In the genomic region with DNA sequence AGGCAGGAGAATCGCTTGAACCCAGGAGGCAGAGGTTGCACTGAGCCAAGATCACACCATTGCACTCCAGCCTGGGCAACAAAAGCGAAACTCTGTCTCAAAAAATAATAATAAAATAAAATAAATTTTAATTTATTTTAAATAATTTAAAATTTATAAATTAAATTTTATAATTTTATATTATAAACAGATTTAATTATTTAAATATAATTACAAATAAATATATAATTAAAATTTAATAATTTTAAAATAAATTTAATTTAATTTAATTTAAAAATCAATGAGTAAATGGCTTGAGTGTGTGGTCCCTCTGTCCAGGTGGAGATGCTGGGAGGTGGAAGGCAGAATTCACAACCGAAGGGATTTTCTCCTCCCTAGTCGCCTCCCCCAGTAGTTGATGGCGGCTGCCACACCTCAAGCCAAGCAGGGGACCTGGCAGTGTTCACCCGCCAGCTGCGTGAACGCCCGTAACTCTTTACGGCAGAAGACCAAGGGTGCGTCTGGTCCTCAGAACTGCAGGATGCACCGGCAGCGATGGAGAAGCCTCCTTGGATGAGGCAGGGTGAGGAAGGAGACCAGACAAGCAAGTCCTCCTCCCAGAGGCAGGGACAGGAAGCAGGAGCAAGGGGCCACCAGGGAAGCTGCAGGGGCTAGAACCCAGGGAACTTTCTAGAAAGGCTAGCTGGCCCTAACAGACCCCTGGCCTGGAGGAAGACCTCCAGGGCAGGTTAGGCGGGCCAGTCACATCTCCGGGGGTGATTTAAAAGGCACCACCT, we compare ENCODE assay signal across 1 cellular context.
TF ChIP-seq lines count a peak whose summit lies in the region.

No MANE protein-coding gene starts in this region.

TF ChIP-seq in HepG2, 621 proteins besides CTCF, POLR2A, EP300 and RAD21 (continues in another document):
- TF ChIP-seq KLF12 (CRISPR knock-in tag; IDR thresholded peaks at IDR 0.05; ENCODE audit: borderline replicate concordance): no peak
- no peak for TF ChIP-seq ZBTB20 (CRISPR knock-in tag; IDR thresholded peaks at IDR 0.05; ENCODE audit: borderline replicate concordance, low read depth)
- TF ChIP-seq ZNF496 (CRISPR knock-in tag; IDR thresholded peaks at IDR 0.05; ENCODE audit: insufficient replicate concordance): no peak
- no peak for TF ChIP-seq HOXA3 (CRISPR knock-in tag; IDR thresholded peaks at IDR 0.05)
- TF ChIP-seq, protein P1, sequence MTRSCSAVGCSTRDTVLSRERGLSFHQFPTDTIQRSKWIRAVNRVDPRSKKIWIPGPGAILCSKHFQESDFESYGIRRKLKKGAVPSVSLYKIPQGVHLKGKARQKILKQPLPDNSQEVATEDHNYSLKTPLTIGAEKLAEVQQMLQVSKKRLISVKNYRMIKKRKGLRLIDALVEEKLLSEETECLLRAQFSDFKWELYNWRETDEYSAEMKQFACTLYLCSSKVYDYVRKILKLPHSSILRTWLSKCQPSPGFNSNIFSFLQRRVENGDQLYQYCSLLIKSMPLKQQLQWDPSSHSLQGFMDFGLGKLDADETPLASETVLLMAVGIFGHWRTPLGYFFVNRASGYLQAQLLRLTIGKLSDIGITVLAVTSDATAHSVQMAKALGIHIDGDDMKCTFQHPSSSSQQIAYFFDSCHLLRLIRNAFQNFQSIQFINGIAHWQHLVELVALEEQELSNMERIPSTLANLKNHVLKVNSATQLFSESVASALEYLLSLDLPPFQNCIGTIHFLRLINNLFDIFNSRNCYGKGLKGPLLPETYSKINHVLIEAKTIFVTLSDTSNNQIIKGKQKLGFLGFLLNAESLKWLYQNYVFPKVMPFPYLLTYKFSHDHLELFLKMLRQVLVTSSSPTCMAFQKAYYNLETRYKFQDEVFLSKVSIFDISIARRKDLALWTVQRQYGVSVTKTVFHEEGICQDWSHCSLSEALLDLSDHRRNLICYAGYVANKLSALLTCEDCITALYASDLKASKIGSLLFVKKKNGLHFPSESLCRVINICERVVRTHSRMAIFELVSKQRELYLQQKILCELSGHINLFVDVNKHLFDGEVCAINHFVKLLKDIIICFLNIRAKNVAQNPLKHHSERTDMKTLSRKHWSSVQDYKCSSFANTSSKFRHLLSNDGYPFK (CRISPR knock-in tag; IDR thresholded peaks at IDR 0.05; ENCODE audit: borderline replicate concordance): no peak
- TF ChIP-seq ZNF772 (CRISPR knock-in tag; IDR thresholded peaks at IDR 0.05): no peak
- no peak for TF ChIP-seq KDM1A (CRISPR knock-in tag; IDR thresholded peaks at IDR 0.05)
- TF ChIP-seq ZSCAN20 (CRISPR knock-in tag; IDR thresholded peaks at IDR 0.05; ENCODE audit: borderline replicate concordance): no peak
- TF ChIP-seq ARID2 (CRISPR knock-in tag; IDR thresholded peaks at IDR 0.05; ENCODE audit: borderline replicate concordance): no peak
- TF ChIP-seq, protein P2, sequence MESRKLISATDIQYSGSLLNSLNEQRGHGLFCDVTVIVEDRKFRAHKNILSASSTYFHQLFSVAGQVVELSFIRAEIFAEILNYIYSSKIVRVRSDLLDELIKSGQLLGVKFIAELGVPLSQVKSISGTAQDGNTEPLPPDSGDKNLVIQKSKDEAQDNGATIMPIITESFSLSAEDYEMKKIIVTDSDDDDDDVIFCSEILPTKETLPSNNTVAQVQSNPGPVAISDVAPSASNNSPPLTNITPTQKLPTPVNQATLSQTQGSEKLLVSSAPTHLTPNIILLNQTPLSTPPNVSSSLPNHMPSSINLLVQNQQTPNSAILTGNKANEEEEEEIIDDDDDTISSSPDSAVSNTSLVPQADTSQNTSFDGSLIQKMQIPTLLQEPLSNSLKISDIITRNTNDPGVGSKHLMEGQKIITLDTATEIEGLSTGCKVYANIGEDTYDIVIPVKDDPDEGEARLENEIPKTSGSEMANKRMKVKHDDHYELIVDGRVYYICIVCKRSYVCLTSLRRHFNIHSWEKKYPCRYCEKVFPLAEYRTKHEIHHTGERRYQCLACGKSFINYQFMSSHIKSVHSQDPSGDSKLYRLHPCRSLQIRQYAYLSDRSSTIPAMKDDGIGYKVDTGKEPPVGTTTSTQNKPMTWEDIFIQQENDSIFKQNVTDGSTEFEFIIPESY (CRISPR knock-in tag; IDR thresholded peaks at IDR 0.05): peak; percentile 60; the same call in 1 of the 2 replicates
- TF ChIP-seq, protein P3, sequence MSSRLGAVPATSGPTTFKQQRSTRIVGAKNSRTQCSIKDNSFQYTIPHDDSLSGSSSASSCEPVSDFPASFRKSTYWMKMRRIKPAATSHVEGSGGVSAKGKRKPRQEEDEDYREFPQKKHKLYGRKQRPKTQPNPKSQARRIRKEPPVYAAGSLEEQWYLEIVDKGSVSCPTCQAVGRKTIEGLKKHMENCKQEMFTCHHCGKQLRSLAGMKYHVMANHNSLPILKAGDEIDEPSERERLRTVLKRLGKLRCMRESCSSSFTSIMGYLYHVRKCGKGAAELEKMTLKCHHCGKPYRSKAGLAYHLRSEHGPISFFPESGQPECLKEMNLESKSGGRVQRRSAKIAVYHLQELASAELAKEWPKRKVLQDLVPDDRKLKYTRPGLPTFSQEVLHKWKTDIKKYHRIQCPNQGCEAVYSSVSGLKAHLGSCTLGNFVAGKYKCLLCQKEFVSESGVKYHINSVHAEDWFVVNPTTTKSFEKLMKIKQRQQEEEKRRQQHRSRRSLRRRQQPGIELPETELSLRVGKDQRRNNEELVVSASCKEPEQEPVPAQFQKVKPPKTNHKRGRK (CRISPR knock-in tag; IDR thresholded peaks at IDR 0.05): no peak
- TF ChIP-seq MLLT10 (CRISPR knock-in tag; IDR thresholded peaks at IDR 0.05): no peak
- no peak for TF ChIP-seq ZNF557 (CRISPR knock-in tag; IDR thresholded peaks at IDR 0.05)
- TF ChIP-seq NFKBIZ (CRISPR knock-in tag; IDR thresholded peaks at IDR 0.05): no peak
- TF ChIP-seq, protein P4, sequence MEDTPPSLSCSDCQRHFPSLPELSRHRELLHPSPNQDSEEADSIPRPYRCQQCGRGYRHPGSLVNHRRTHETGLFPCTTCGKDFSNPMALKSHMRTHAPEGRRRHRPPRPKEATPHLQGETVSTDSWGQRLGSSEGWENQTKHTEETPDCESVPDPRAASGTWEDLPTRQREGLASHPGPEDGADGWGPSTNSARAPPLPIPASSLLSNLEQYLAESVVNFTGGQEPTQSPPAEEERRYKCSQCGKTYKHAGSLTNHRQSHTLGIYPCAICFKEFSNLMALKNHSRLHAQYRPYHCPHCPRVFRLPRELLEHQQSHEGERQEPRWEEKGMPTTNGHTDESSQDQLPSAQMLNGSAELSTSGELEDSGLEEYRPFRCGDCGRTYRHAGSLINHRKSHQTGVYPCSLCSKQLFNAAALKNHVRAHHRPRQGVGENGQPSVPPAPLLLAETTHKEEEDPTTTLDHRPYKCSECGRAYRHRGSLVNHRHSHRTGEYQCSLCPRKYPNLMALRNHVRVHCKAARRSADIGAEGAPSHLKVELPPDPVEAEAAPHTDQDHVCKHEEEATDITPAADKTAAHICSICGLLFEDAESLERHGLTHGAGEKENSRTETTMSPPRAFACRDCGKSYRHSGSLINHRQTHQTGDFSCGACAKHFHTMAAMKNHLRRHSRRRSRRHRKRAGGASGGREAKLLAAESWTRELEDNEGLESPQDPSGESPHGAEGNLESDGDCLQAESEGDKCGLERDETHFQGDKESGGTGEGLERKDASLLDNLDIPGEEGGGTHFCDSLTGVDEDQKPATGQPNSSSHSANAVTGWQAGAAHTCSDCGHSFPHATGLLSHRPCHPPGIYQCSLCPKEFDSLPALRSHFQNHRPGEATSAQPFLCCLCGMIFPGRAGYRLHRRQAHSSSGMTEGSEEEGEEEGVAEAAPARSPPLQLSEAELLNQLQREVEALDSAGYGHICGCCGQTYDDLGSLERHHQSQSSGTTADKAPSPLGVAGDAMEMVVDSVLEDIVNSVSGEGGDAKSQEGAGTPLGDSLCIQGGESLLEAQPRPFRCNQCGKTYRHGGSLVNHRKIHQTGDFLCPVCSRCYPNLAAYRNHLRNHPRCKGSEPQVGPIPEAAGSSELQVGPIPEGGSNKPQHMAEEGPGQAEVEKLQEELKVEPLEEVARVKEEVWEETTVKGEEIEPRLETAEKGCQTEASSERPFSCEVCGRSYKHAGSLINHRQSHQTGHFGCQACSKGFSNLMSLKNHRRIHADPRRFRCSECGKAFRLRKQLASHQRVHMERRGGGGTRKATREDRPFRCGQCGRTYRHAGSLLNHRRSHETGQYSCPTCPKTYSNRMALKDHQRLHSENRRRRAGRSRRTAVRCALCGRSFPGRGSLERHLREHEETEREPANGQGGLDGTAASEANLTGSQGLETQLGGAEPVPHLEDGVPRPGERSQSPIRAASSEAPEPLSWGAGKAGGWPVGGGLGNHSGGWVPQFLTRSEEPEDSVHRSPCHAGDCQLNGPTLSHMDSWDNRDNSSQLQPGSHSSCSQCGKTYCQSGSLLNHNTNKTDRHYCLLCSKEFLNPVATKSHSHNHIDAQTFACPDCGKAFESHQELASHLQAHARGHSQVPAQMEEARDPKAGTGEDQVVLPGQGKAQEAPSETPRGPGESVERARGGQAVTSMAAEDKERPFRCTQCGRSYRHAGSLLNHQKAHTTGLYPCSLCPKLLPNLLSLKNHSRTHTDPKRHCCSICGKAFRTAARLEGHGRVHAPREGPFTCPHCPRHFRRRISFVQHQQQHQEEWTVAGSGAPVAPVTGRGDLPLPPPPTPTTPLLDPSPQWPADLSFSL (CRISPR knock-in tag; IDR thresholded peaks at IDR 0.05): 0 out of 2 replicates have a peak, but pooled peaks have one; percentile 2
- TF ChIP-seq, protein P5, sequence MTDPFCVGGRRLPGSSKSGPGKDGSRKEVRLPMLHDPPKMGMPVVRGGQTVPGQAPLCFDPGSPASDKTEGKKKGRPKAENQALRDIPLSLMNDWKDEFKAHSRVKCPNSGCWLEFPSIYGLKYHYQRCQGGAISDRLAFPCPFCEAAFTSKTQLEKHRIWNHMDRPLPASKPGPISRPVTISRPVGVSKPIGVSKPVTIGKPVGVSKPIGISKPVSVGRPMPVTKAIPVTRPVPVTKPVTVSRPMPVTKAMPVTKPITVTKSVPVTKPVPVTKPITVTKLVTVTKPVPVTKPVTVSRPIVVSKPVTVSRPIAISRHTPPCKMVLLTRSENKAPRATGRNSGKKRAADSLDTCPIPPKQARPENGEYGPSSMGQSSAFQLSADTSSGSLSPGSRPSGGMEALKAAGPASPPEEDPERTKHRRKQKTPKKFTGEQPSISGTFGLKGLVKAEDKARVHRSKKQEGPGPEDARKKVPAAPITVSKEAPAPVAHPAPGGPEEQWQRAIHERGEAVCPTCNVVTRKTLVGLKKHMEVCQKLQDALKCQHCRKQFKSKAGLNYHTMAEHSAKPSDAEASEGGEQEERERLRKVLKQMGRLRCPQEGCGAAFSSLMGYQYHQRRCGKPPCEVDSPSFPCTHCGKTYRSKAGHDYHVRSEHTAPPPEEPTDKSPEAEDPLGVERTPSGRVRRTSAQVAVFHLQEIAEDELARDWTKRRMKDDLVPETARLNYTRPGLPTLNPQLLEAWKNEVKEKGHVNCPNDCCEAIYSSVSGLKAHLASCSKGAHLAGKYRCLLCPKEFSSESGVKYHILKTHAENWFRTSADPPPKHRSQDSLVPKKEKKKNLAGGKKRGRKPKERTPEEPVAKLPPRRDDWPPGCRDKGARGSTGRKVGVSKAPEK (CRISPR knock-in tag; IDR thresholded peaks at IDR 0.05; ENCODE audit: borderline replicate concordance): 0 out of 2 replicates have a peak, but pooled peaks have one; percentile 32
- TF ChIP-seq, protein P6, sequence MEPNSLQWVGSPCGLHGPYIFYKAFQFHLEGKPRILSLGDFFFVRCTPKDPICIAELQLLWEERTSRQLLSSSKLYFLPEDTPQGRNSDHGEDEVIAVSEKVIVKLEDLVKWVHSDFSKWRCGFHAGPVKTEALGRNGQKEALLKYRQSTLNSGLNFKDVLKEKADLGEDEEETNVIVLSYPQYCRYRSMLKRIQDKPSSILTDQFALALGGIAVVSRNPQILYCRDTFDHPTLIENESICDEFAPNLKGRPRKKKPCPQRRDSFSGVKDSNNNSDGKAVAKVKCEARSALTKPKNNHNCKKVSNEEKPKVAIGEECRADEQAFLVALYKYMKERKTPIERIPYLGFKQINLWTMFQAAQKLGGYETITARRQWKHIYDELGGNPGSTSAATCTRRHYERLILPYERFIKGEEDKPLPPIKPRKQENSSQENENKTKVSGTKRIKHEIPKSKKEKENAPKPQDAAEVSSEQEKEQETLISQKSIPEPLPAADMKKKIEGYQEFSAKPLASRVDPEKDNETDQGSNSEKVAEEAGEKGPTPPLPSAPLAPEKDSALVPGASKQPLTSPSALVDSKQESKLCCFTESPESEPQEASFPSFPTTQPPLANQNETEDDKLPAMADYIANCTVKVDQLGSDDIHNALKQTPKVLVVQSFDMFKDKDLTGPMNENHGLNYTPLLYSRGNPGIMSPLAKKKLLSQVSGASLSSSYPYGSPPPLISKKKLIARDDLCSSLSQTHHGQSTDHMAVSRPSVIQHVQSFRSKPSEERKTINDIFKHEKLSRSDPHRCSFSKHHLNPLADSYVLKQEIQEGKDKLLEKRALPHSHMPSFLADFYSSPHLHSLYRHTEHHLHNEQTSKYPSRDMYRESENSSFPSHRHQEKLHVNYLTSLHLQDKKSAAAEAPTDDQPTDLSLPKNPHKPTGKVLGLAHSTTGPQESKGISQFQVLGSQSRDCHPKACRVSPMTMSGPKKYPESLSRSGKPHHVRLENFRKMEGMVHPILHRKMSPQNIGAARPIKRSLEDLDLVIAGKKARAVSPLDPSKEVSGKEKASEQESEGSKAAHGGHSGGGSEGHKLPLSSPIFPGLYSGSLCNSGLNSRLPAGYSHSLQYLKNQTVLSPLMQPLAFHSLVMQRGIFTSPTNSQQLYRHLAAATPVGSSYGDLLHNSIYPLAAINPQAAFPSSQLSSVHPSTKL (CRISPR knock-in tag; IDR thresholded peaks at IDR 0.05): no peak
- no peak for TF ChIP-seq ZFP36L1 (CRISPR knock-in tag; IDR thresholded peaks at IDR 0.05)
- TF ChIP-seq NR2F1 (CRISPR knock-in tag; IDR thresholded peaks at IDR 0.05): no peak
- TF ChIP-seq ZNF747 (CRISPR knock-in tag; IDR thresholded peaks at IDR 0.05; ENCODE audit: borderline replicate concordance): no peak
- no peak for TF ChIP-seq ZNF333 (CRISPR knock-in tag; IDR thresholded peaks at IDR 0.05; ENCODE audit: borderline replicate concordance)
- TF ChIP-seq, protein P7, sequence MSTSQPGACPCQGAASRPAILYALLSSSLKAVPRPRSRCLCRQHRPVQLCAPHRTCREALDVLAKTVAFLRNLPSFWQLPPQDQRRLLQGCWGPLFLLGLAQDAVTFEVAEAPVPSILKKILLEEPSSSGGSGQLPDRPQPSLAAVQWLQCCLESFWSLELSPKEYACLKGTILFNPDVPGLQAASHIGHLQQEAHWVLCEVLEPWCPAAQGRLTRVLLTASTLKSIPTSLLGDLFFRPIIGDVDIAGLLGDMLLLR (CRISPR knock-in tag; IDR thresholded peaks at IDR 0.05): no peak
- TF ChIP-seq, protein P8, sequence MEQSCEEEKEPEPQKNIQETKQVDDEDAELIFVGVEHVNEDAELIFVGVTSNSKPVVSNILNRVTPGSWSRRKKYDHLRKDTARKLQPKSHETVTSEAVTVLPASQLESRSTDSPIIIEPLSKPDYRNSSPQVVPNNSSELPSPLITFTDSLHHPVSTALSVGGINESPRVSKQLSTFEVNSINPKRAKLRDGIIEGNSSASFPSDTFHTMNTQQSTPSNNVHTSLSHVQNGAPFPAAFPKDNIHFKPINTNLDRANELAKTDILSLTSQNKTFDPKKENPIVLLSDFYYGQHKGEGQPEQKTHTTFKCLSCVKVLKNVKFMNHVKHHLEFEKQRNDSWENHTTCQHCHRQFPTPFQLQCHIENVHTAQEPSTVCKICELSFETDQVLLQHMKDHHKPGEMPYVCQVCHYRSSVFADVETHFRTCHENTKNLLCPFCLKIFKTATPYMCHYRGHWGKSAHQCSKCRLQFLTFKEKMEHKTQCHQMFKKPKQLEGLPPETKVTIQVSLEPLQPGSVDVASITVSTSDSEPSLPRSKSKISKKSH (CRISPR knock-in tag; IDR thresholded peaks at IDR 0.05; ENCODE audit: borderline replicate concordance): peak; percentile 19; the same call in 1 of the 2 replicates
- no peak for TF ChIP-seq ZNF235 (CRISPR knock-in tag; IDR thresholded peaks at IDR 0.05; ENCODE audit: borderline replicate concordance)
- TF ChIP-seq ZNF317 (CRISPR knock-in tag; IDR thresholded peaks at IDR 0.05): no peak
- TF ChIP-seq ZNF850 (CRISPR knock-in tag; conservative IDR thresholded peaks at IDR 0.05): 0 out of 2 replicates have a peak, but pooled peaks have one; percentile 8
- no peak for TF ChIP-seq ZFP90 (CRISPR knock-in tag; IDR thresholded peaks at IDR 0.05; ENCODE audit: borderline replicate concordance)
